ENCODE assay signal across 1 cellular context in genomic region chr7:159138508-159138907, GRCh38.
TF ChIP-seq lines count a peak whose summit lies in the region.

No MANE protein-coding gene starts in this region.

TF ChIP-seq in HepG2, 621 proteins besides CTCF, POLR2A, EP300 and RAD21:
- TF ChIP-seq POGZ (CRISPR knock-in tag; IDR thresholded peaks at IDR 0.05) (no peak), PATZ1 (CRISPR knock-in tag; IDR thresholded peaks at IDR 0.05) (no peak), SP140L (CRISPR knock-in tag; IDR thresholded peaks at IDR 0.05; ENCODE audit: borderline replicate concordance) (no peak), MNT (IDR thresholded peaks at IDR 0.05) (peak; percentile 95)
